In genomic region chr6:100210138-100210872, GRCh38 we compare ENCODE assay signal across 2 cellular contexts.
TF ChIP-seq lines count a peak whose summit lies in the region.

No MANE protein-coding gene starts in this region.

TF ChIP-seq in IMR-90, 13 proteins besides CTCF, POLR2A, EP300 and RAD21 (continued from another document):
- TF ChIP-seq FOS (IDR thresholded peaks at IDR 0.05; ENCODE audit: low read depth, low read length) (no peak), CEBPB (IDR thresholded peaks at IDR 0.05; ENCODE audit: low read depth, low read length) (no peak), NFE2L2 (IDR thresholded peaks at IDR 0.05; ENCODE audit: low read depth, low read length) (no peak), BHLHE40 (IDR thresholded peaks at IDR 0.05; ENCODE audit: low read depth, low read length) (no peak), RFX5 (IDR thresholded peaks at IDR 0.05; ENCODE audit: low read depth, low read length) (no peak), MXI1 (IDR thresholded peaks at IDR 0.05; ENCODE audit: borderline replicate concordance, low read depth, low read length) (no peak), MAFK (IDR thresholded peaks at IDR 0.05; ENCODE audit: low read depth, low read length) (no peak), ELK1 (IDR thresholded peaks at IDR 0.05; ENCODE audit: borderline replicate concordance, low read depth, low read length) (no peak), RCOR1 (IDR thresholded peaks at IDR 0.05; ENCODE audit: insufficient replicate concordance, low read length) (no peak), CHD1 (IDR thresholded peaks at IDR 0.05; ENCODE audit: low read depth, low read length) (no peak), USF2 (IDR thresholded peaks at IDR 0.05; ENCODE audit: low read depth, low read length) (no peak), MAZ (IDR thresholded peaks at IDR 0.05; ENCODE audit: borderline replicate concordance, low read depth, low read length) (no peak)

TF ChIP-seq in WTC11, 78 proteins besides CTCF, POLR2A, EP300 and RAD21:
- TF ChIP-seq ZNF121 (CRISPR knock-in tag; IDR thresholded peaks at IDR 0.05) = no peak
- no peak for TF ChIP-seq ZNF671 (CRISPR knock-in tag; IDR thresholded peaks at IDR 0.05)
- TF ChIP-seq JAZF1 (CRISPR knock-in tag; IDR thresholded peaks at IDR 0.05) = no peak
- no peak for TF ChIP-seq E2F5 (CRISPR knock-in tag; IDR thresholded peaks at IDR 0.05)
- TF ChIP-seq GABPB1 (CRISPR knock-in tag; IDR thresholded peaks at IDR 0.05) = no peak
- no peak for TF ChIP-seq ATF2 (CRISPR knock-in tag; IDR thresholded peaks at IDR 0.05; ENCODE audit: borderline replicate concordance, low read depth)
- no peak for TF ChIP-seq HMGXB4 (CRISPR knock-in tag; IDR thresholded peaks at IDR 0.05)
- TF ChIP-seq ZNF423 (CRISPR knock-in tag; IDR thresholded peaks at IDR 0.05) = no peak
- TF ChIP-seq RELA (CRISPR knock-in tag; IDR thresholded peaks at IDR 0.05; ENCODE audit: borderline replicate concordance) = no peak
- no peak for TF ChIP-seq CREB1 (CRISPR knock-in tag; IDR thresholded peaks at IDR 0.05)
- no peak for TF ChIP-seq STAT6 (CRISPR knock-in tag; conservative IDR thresholded peaks at IDR 0.05; ENCODE audit: low read depth)
- TF ChIP-seq ZNF425 (CRISPR knock-in tag; conservative IDR thresholded peaks at IDR 0.05) = no peak
- no peak for TF ChIP-seq NFE2L1 (CRISPR knock-in tag; IDR thresholded peaks at IDR 0.05)
- TF ChIP-seq ZNF416 (CRISPR knock-in tag; IDR thresholded peaks at IDR 0.05) = no peak
